21 cellular contexts compared by ENCODE assay signal in genomic region chr19:55525289-55526101, GRCh38. TPM values are rescaled to one million over a fixed set of nuclear protein-coding genes. Genes with fewer than 3 reads are reported as not detected.
DNase-seq lines count a peak whose midpoint lies in the region; ATAC-seq and TF ChIP-seq lines count a peak whose summit lies in the region.
"Had no signal": no experiment of that assay in that cellular context is flagged by ENCODE, and none has a peak within 500 bp of the region (broad histone marks: within the 10 kb centered on the region; RNA-seq: fewer than 3 reads in every experiment).

No MANE protein-coding gene starts in this region.

- H2BK5ac ChIP-seq in neuronal stem cell (ENCODE audit: low read length): peak overlapping the region; percentile 78

- H4K8ac ChIP-seq in neuronal stem cell (ENCODE audit: low read depth, low read length): no peak overlapping the region

- H3K9me2 ChIP-seq in PC-3 (replicated peaks; ENCODE audit: low read length): no peaks in the 10 kb centered on the region

- no peaks in the 10 kb centered on the region for H4K20me1 ChIP-seq in PC-3 (ENCODE audit: low read length)

- H3K4ac ChIP-seq in neuronal stem cell (ENCODE audit: low read length): no peak overlapping the region

- H3K79me1 ChIP-seq in neuronal stem cell (ENCODE audit: low read depth, low read length): no peaks in the 10 kb centered on the region

- no peaks in the 10 kb centered on the region for H3K79me2 ChIP-seq in PC-3 (ENCODE audit: low read length)

- H3K4me3 ChIP-seq in H7 (ENCODE audit: insufficient read depth, low read depth, low read length) (no peak overlapping the region), PC-3 (ENCODE audit: low read length) (no peak overlapping the region), heart right ventricle (no peak overlapping the region), neuronal stem cell (ENCODE audit: low read length in 2 of 2) (no peak overlapping the region), transverse colon (no peak overlapping the region)

- H3K4me1 ChIP-seq in PC-3 (ENCODE audit: insufficient read depth, low read length): peaks cover 12% of the 10 kb centered on the region; the same call in 1 of the 2 replicates
- H3K4me1 ChIP-seq in heart right ventricle: peaks cover 3 to 28% (median 15%) of the 10 kb centered on the region in 9 donors
- H3K4me1 ChIP-seq in neuronal stem cell (ENCODE audit: control insufficient read depth in 2 of 2, insufficient read depth in 1 of 2, low read depth in 1 of 2, low read length in 2 of 2): peaks cover 16 to 18% of the 10 kb centered on the region in 2 donors
- peaks cover 5 to 11% (median 10%) of the 10 kb centered on the region in 4 donors for H3K4me1 ChIP-seq in transverse colon

- no peak overlapping the region for H4K91ac ChIP-seq in neuronal stem cell (ENCODE audit: low read depth, low read length, poor library complexity)

- H2AFZ ChIP-seq in PC-3 (ENCODE audit: low read length): no peak overlapping the region
- H2AFZ ChIP-seq in neuronal stem cell (ENCODE audit: low read length): peak overlapping the region; percentile 51

- in situ Hi-C loops in transverse colon (cut with MboI; ENCODE audit: low pct_ligation_motif_present in 1 of 4, low pct_unique_long_range_greater_than_20kb in 1 of 4, low sequenced_read_pairs in 3 of 4): no loop called here

- TF ChIP-seq EP300 in transverse colon (IDR thresholded peaks at IDR 0.05; ENCODE audit: low read depth): no peak

- peak overlapping the region; percentile 91 for H2BK15ac ChIP-seq in neuronal stem cell (ENCODE audit: low read length)

- H3K27ac ChIP-seq in PC-3 (ENCODE audit: low read length) (no peak overlapping the region), heart right ventricle (peak overlapping the region in 5 of 10 donors; percentile 12 to 52 (median 39)), neuronal stem cell (replicated peaks; ENCODE audit: low read length) (no peak overlapping the region), transverse colon (no peak overlapping the region)
- H3K27ac ChIP-seq: C4-2B, esophagus muscularis mucosa had no signal

- ATAC-seq in PC-3: no peak
- peak in 5 of 8 donors; percentile 9 to 36 (median 19) for ATAC-seq in heart right ventricle
- ATAC-seq: stimulated activated effector memory CD8-positive, alpha-beta T cell treated with anti-CD3 and anti-CD28 coated beads, Interleukin-12 subunit alpha, Interleukin-12 subunit beta, amount 100 ng/mL, for 72 hours had no signal

- H3K27me3 ChIP-seq in H7 (ENCODE audit: control insufficient read depth, insufficient read depth, low read length) (no peaks in the 10 kb centered on the region), PC-3 (ENCODE audit: low read length) (no peaks in the 10 kb centered on the region), heart right ventricle (peaks cover 0 to 9% (median 0%) of the 10 kb centered on the region in 7 donors), neuronal stem cell (ENCODE audit: control insufficient read depth in 3 of 3, insufficient read depth in 3 of 3, low read depth in 1 of 3, low read length in 3 of 3) (no peaks in the 10 kb centered on the region), transverse colon (peaks cover 4% of the 10 kb centered on the region)

- DNase-seq in H7 (peak; percentile 54), PC-3 (no peak), heart right ventricle (no peak), neuronal stem cell (ENCODE audit: low spot score) (no peak), HK-2 (ENCODE audit: unreplicated experiment) (no peak), transverse colon (no peak), UCSD-AML1 (lab: John Stamatoyannopoulos, UW; ENCODE audit: unreplicated experiment) (no peak)
- DNase-seq in stimulated activated CD4-positive, alpha-beta T cell treated with anti-CD3 and anti-CD28 coated beads, Interleukin-4, amount 100 ng/mL, for 4 hours: no peak
- DNase-seq: activated CD4-positive, alpha-beta T cell treated with anti-CD3 and anti-CD28 coated beads, Interleukin-2, amount 50 U/mL, for 1 hour; effector CD8-positive, alpha-beta T cell; KG1; natural killer cell; NCI-H748 treated with DMSO at 0.1 percent for 48 hours; stimulated activated CD4-positive, alpha-beta T cell treated with anti-CD3 and anti-CD28 coated beads, Interleukin-1b, Interleukin-23, amount 100 ng/mL, for 48 hours; T-helper 2 cell had no signal

- intact Hi-C loops in PC-3 (cut with micrococcal nuclease) (loop anchor here (1.0 kb wide), 1 partner anchor 22 kb away; no protein-coding TSS in a partner anchor), heart right ventricle (cut with DNase I) (no loop called here), transverse colon (cut with DNase I; ENCODE audit: low total_unique reads) (no loop called here)

- no peaks in the 10 kb centered on the region for H3K36me3 ChIP-seq in H7 (replicated peaks; ENCODE audit: control insufficient read depth, insufficient read depth, low read length)
- no peaks in the 10 kb centered on the region for H3K36me3 ChIP-seq in PC-3 (ENCODE audit: low read depth, low read length)
- no peaks in the 10 kb centered on the region for H3K36me3 ChIP-seq in heart right ventricle
- H3K36me3 ChIP-seq in neuronal stem cell (replicated peaks in 1 of 2; ENCODE audit: control insufficient read depth in 2 of 2, insufficient read depth in 2 of 2, low read length in 2 of 2): peaks cover 0 to 4% of the 10 kb centered on the region in 2 donors
- H3K36me3 ChIP-seq in transverse colon: no peaks in the 10 kb centered on the region
- H3K36me3 ChIP-seq: esophagus muscularis mucosa had no signal

- peak overlapping the region; percentile 56 for H2AK5ac ChIP-seq in neuronal stem cell (ENCODE audit: low read depth, low read length)

- no peaks in the 10 kb centered on the region for H3F3A ChIP-seq in PC-3 (ENCODE audit: low read length, unreplicated experiment)

- peak overlapping the region; percentile 86 for H2BK12ac ChIP-seq in neuronal stem cell (ENCODE audit: low read length)

- POLR2A ChIA-PET in PC-3 (lab: Charles Lee; ENCODE audit: unreplicated experiment): interaction anchor here (0.6 kb wide), 1 partner anchor 73 kb away, joined by 5 read pairs; no protein-coding TSS in a partner anchor

- CTCF ChIA-PET in PC-3 (lab: Charles Lee): interaction anchor here (0.8 kb wide), 1 partner anchor 58 kb away, joined by 3 read pairs; no protein-coding TSS in a partner anchor

- TF ChIP-seq POLR2A in transverse colon (IDR thresholded peaks at IDR 0.05): no peak

- TF ChIP-seq CTCF in PC-3 (conservative IDR thresholded peaks at IDR 0.05; ENCODE audit: low read depth, low read length): no peak
- no peak for TF ChIP-seq CTCF in heart right ventricle (IDR thresholded peaks at IDR 0.05)
- no peak for TF ChIP-seq CTCF in transverse colon (IDR thresholded peaks at IDR 0.05)

- H3K23ac ChIP-seq in neuronal stem cell (ENCODE audit: low read depth, low read length, poor library complexity): peak overlapping the region; percentile 85

- H2BK120ac ChIP-seq in neuronal stem cell (ENCODE audit: low read depth, low read length): no peak overlapping the region

- no TSS peak for BruUV-seq in PC-3 (replicated peaks; lab: Mats Ljungman, UMichigan)

- peak overlapping the region; percentile 92 for H3K18ac ChIP-seq in neuronal stem cell (ENCODE audit: low read length)

- H3K9me3 ChIP-seq in PC-3 (ENCODE audit: low read length) (no peaks in the 10 kb centered on the region), heart right ventricle (no peaks in the 10 kb centered on the region), neuronal stem cell (replicated peaks in 1 of 2; ENCODE audit: control insufficient read depth in 2 of 2, insufficient read depth in 1 of 2, low read depth in 1 of 2, low read length in 2 of 2) (peaks cover 0 to 17% of the 10 kb centered on the region in 2 donors), transverse colon (no peaks in the 10 kb centered on the region)
- H3K9me3 ChIP-seq: esophagus muscularis mucosa had no signal

- H3K14ac ChIP-seq in neuronal stem cell (ENCODE audit: low read length): no peak overlapping the region

- peak overlapping the region; percentile 33; the same call in 1 of the 2 replicates for H3K4me2 ChIP-seq in PC-3 (ENCODE audit: low read length)
- no peak overlapping the region for H3K4me2 ChIP-seq in neuronal stem cell (ENCODE audit: insufficient read depth, low read length, poor library complexity, severe bottlenecking)

- no peak overlapping the region for H3K9ac ChIP-seq in PC-3 (ENCODE audit: low read length)
- peak overlapping the region; percentile 80 for H3K9ac ChIP-seq in neuronal stem cell (ENCODE audit: low read depth, low read length, poor library complexity)

- 26 to 30% methylated on average over 29 of the region's 29 CpGs for WGBS in heart right ventricle, 2 donors
- 100% methylated on average over 5 of the region's 29 CpGs; no CpG with 5 or more reads in 1 of the 2 donors for WGBS in neuronal stem cell (ENCODE audit: extremely low coverage in 2 of 2, insufficient read length in 2 of 2, insufficient replicate concordance in 1 of 2), 2 donors
- 52 to 58% methylated on average over 11 to 26 of the region's 29 CpGs for WGBS in transverse colon (ENCODE audit: low coverage in 1 of 2), 2 donors

RNA-seq across cellular contexts. Expression of gene SBK2, which starts 11.4 kb away (rescaled TPM):
- total RNA-seq in H7 (2014; rRNA removed; shearing (Covaris generic)): 4.0 and 4.6 TPM in 2 replicates
- total RNA-seq in PC-3 (2014; rRNA removed): not detected in 2 replicates
- total RNA-seq in heart right ventricle: 10 to 100 TPM in 1 of 10 donors, 1 to 10 TPM in 9; 1.1 to 14.1 (median 2.0) TPM
- polyA plus RNA-seq in heart right ventricle: 1 to 10 TPM in 1 of 2 donors, under 1 TPM in 1; 0.39 to 9.4 TPM
- polyA plus RNA-seq in neuronal stem cell (2013, experiment 1 of 2): 4.6 TPM
- 4.6 TPM for polyA plus RNA-seq in neuronal stem cell (2013, experiment 2 of 2)
- not detected for total RNA-seq in transverse colon
- total RNA-seq: Calu3, esophagus muscularis mucosa, natural killer cell, SK-MEL-5 had no signal

RNA-seq across cellular contexts. Expression of gene SBK3, which starts 19.8 kb away (rescaled TPM):
- total RNA-seq in H7 (2014; rRNA removed; shearing (Covaris generic)): 0.17 and 2.4 TPM in 2 replicates
- total RNA-seq in PC-3 (2014; rRNA removed) (0.46 TPM in 1 of 2 replicates, not detected in the other), heart right ventricle (10 to 100 TPM in 4 of 10 donors, 1 to 10 TPM in 6; 2.0 to 33.3 (median 7.3) TPM), transverse colon (not detected)
- polyA plus RNA-seq in heart right ventricle: 10 to 100 TPM in 1 of 2 donors, 1 to 10 TPM in 1; 3.2 to 11.3 TPM
- polyA plus RNA-seq in neuronal stem cell (2013, experiment 1 of 2): 4.0 TPM
- 4.2 TPM for polyA plus RNA-seq in neuronal stem cell (2013, experiment 2 of 2)
- total RNA-seq: frontal cortex, natural killer cell, SK-MEL-5 had no signal

RNA-seq across cellular contexts. Expression of gene SSC5D, which starts 37.3 kb away (rescaled TPM):
- total RNA-seq in H7 (2014; rRNA removed; shearing (Covaris generic)): 0.48 and 0.87 TPM in 2 replicates
- 0.17 TPM in 1 of 2 replicates, not detected in the other for total RNA-seq in PC-3 (2014; rRNA removed)
- total RNA-seq in heart right ventricle: 1 to 10 TPM; 2.0 to 6.5 (median 4.0) TPM
- polyA plus RNA-seq in heart right ventricle: 1 to 10 TPM in 1 of 2 donors, under 1 TPM in 1; 0.72 to 2.8 TPM
- 0.89 TPM for polyA plus RNA-seq in neuronal stem cell (2013, experiment 1 of 2)
- polyA plus RNA-seq in neuronal stem cell (2013, experiment 2 of 2): 0.94 TPM
- 10 to 100 TPM in 2 of 4 donors, 1 to 10 TPM in 2; 3.4 to 41.2 (median 11.1) TPM for total RNA-seq in transverse colon
- total RNA-seq: SK-MEL-5 had no signal

RNA-seq across cellular contexts. Expression of gene NAT14, which starts 40.5 kb away (rescaled TPM):
- total RNA-seq in H7 (2014; rRNA removed; shearing (Covaris generic)): 56.0 and 71.2 TPM in 2 replicates
- total RNA-seq in PC-3 (2014; rRNA removed) (17.5 and 21.0 TPM in 2 replicates), heart right ventricle (1 to 10 TPM; 5.8 to 9.9 (median 6.8) TPM), transverse colon (1 to 10 TPM in 2 of 4 donors, not detected in 2; 2.1 to 2.7 TPM)
- polyA plus RNA-seq in heart right ventricle: 10 to 100 TPM in 1 of 2 donors, 1 to 10 TPM in 1; 9.0 to 16.4 TPM
- polyA plus RNA-seq in neuronal stem cell (2013, experiment 1 of 2): 117 TPM
- 115 TPM for polyA plus RNA-seq in neuronal stem cell (2013, experiment 2 of 2)

RNA-seq across cellular contexts. Expression of gene ZNF628, which starts 49.1 kb away (rescaled TPM):
- 5.8 and 8.1 TPM in 2 replicates for total RNA-seq in H7 (2014; rRNA removed; shearing (Covaris generic))
- total RNA-seq in PC-3 (2014; rRNA removed): 11.8 and 24.2 TPM in 2 replicates
- 1 to 10 TPM; 2.5 to 7.8 (median 4.3) TPM for total RNA-seq in heart right ventricle
- 1 to 10 TPM; 4.9 to 7.5 TPM for polyA plus RNA-seq in heart right ventricle
- 8.4 TPM for polyA plus RNA-seq in neuronal stem cell (2013, experiment 1 of 2)
- polyA plus RNA-seq in neuronal stem cell (2013, experiment 2 of 2): 8.7 TPM
- 1 to 10 TPM; 5.9 to 7.6 (median 6.4) TPM for total RNA-seq in transverse colon
